Comparison of ENCODE assay signal across 1 cellular context in the genomic region with DNA sequence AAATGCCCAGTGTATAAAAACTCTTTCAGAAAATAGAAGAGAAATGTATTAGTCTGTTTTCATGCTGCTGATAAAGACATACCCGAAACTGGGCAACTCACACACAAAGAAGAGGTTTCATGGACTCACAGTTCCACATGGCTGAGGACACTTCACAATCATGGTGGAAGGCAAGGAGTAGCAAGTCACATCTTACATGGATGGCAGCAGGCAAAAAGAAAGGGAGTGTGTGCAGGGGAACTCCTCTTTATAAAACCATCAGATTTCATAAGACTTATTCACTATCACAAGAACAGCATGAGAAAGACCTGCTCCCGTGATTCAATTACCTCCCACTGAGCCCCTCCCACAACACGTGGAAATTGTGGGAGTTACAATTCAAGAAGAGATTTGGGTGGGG. TPM values are rescaled to one million over a fixed set of nuclear protein-coding genes. Genes with fewer than 3 reads are reported as not detected.
"Had no signal": no experiment of that assay in that cellular context is flagged by ENCODE, and none has a peak within 500 bp of the region (broad histone marks: within the 10 kb centered on the region; RNA-seq: fewer than 3 reads in every experiment).

No MANE protein-coding gene starts in this region.

RNA-seq across cellular contexts. Expression of gene LDAH, which starts 29.0 kb away (rescaled TPM):
- total RNA-seq: PC-3 had no signal
